In genomic region chr21:41605178-41605933, GRCh38 we compare ENCODE assay signal across 1 cellular context.
TF ChIP-seq lines count a peak whose summit lies in the region.

No MANE protein-coding gene starts in this region.

TF ChIP-seq in HepG2, 621 proteins besides CTCF, POLR2A, EP300 and RAD21 (continued from another document and continues in another):
- TF ChIP-seq ATF5 (CRISPR knock-in tag; IDR thresholded peaks at IDR 0.05; ENCODE audit: low read depth) (0 out of 2 replicates have a peak, but pooled peaks have one; percentile 78), MYPOP (CRISPR knock-in tag; IDR thresholded peaks at IDR 0.05) (peak; percentile 60; the same call in 1 of the 2 replicates), JUND (CRISPR knock-in tag; IDR thresholded peaks at IDR 0.05) (peak; percentile 37; the same call in 1 of the 2 replicates), ZNF276 (CRISPR knock-in tag; IDR thresholded peaks at IDR 0.05; ENCODE audit: low read depth) (peak; percentile 51; the same call in 1 of the 2 replicates), CEBPB (IDR thresholded peaks at IDR 0.05; ENCODE audit: borderline replicate concordance, low read depth, low read length) (peak; percentile 65; the same call in 1 of the 2 replicates), ZNF263 (CRISPR knock-in tag; IDR thresholded peaks at IDR 0.05) (peak; percentile 93), TERF1 (CRISPR knock-in tag; IDR thresholded peaks at IDR 0.05) (no peak), ARID5B (CRISPR knock-in tag; IDR thresholded peaks at IDR 0.05) (peak; percentile 71), DRAP1 (CRISPR knock-in tag; IDR thresholded peaks at IDR 0.05) (no peak), RAD51 (IDR thresholded peaks at IDR 0.05; ENCODE audit: borderline replicate concordance) (no peak), ELF1 (CRISPR knock-in tag; IDR thresholded peaks at IDR 0.05) (0 out of 2 replicates have a peak, but pooled peaks have one; percentile 2), ZNF546 (CRISPR knock-in tag; conservative IDR thresholded peaks at IDR 0.05) (no peak), TMF1 (CRISPR knock-in tag; IDR thresholded peaks at IDR 0.05; ENCODE audit: low read depth) (no peak), TFDP2 (CRISPR knock-in tag; IDR thresholded peaks at IDR 0.05) (peak; percentile 43; the same call in 1 of the 2 replicates), NCOR1 (IDR thresholded peaks at IDR 0.05; ENCODE audit: borderline replicate concordance, low read length) (no peak), THRA (CRISPR knock-in tag; IDR thresholded peaks at IDR 0.05; ENCODE audit: borderline replicate concordance) (peak; percentile 77; the same call in 1 of the 2 replicates), ZSCAN22 (CRISPR knock-in tag; IDR thresholded peaks at IDR 0.05) (no peak), SMYD3 (CRISPR knock-in tag; IDR thresholded peaks at IDR 0.05) (0 out of 2 replicates have a peak, but pooled peaks have one; percentile 55), STAT5B (CRISPR knock-in tag; IDR thresholded peaks at IDR 0.05) (no peak), HHEX (CRISPR knock-in tag; IDR thresholded peaks at IDR 0.05) (no peak), RNF219 (CRISPR knock-in tag; IDR thresholded peaks at IDR 0.05) (no peak), ZNF788 (CRISPR knock-in tag; IDR thresholded peaks at IDR 0.05; ENCODE audit: borderline replicate concordance) (0 out of 2 replicates have a peak, but pooled peaks have one; percentile 76), NPAS2 (CRISPR knock-in tag; IDR thresholded peaks at IDR 0.05; ENCODE audit: borderline replicate concordance) (no peak), ZBTB7B (CRISPR knock-in tag; IDR thresholded peaks at IDR 0.05) (peak; percentile 75), ZNF766 (CRISPR knock-in tag; IDR thresholded peaks at IDR 0.05; ENCODE audit: borderline replicate concordance) (no peak), TFDP1 (CRISPR knock-in tag; IDR thresholded peaks at IDR 0.05; ENCODE audit: borderline replicate concordance) (no peak), ZNF773 (CRISPR knock-in tag; IDR thresholded peaks at IDR 0.05; ENCODE audit: borderline replicate concordance) (no peak), HNF4G (IDR thresholded peaks at IDR 0.05; ENCODE audit: borderline replicate concordance, low read depth, low read length) (no peak), HNF4G (CRISPR knock-in tag; IDR thresholded peaks at IDR 0.05; ENCODE audit: borderline replicate concordance, low read depth) (no peak), ESRRA (CRISPR knock-in tag; IDR thresholded peaks at IDR 0.05; ENCODE audit: low read depth) (0 out of 2 replicates have a peak, but pooled peaks have one; percentile 49), CREB1 (IDR thresholded peaks at IDR 0.05) (no peak), CREB1 (CRISPR knock-in tag; IDR thresholded peaks at IDR 0.05) (no peak), ZNF17 (CRISPR knock-in tag; IDR thresholded peaks at IDR 0.05) (no peak), SPEN (CRISPR knock-in tag; IDR thresholded peaks at IDR 0.05; ENCODE audit: low read depth) (peak; percentile 50; the same call in 1 of the 2 replicates), SYNCRIP (IDR thresholded peaks at IDR 0.05; ENCODE audit: insufficient read depth, low read depth, low read length) (no peak), ZNF691 (CRISPR knock-in tag; IDR thresholded peaks at IDR 0.05; ENCODE audit: borderline replicate concordance, low read depth) (peak; percentile 84; the same call in 1 of the 2 replicates), ZNF460 (CRISPR knock-in tag; IDR thresholded peaks at IDR 0.05; ENCODE audit: borderline replicate concordance) (peak; percentile 35; the same call in 1 of the 2 replicates), TEF (CRISPR knock-in tag; IDR thresholded peaks at IDR 0.05) (no peak), ZNF776 (CRISPR knock-in tag; IDR thresholded peaks at IDR 0.05) (no peak), ZNF616 (CRISPR knock-in tag; IDR thresholded peaks at IDR 0.05; ENCODE audit: low read depth) (no peak), IRX3 (CRISPR knock-in tag; IDR thresholded peaks at IDR 0.05; ENCODE audit: borderline replicate concordance, low read depth) (peak; percentile 58; the same call in 1 of the 2 replicates)
